ENCODE assay signal across 19 cellular contexts in genomic region chr18:58453913-58454317, GRCh38.
DNase-seq lines count a peak whose midpoint lies in the region; ATAC-seq and TF ChIP-seq lines count a peak whose summit lies in the region.
"Had no signal": no experiment of that assay in that cellular context is flagged by ENCODE, and none has a peak within 500 bp of the region (broad histone marks: within the 10 kb centered on the region; RNA-seq: fewer than 3 reads in every experiment).

No MANE protein-coding gene starts in this region.

- H3K4me3 ChIP-seq in choroid plexus epithelial cell (ENCODE audit: low read depth, low read length): no peak overlapping the region
- H3K4me3 ChIP-seq in right atrium auricular region: no peak overlapping the region
- H3K4me3 ChIP-seq in uterus: no peak overlapping the region
- H3K4me3 ChIP-seq: GM23248, PC-9, SJSA1 had no signal

- H3K9me3 ChIP-seq in right atrium auricular region (no peaks in the 10 kb centered on the region), uterus (no peaks in the 10 kb centered on the region)
- H3K9me3 ChIP-seq: SJSA1 had no signal

- no peaks in the 10 kb centered on the region for H3K36me3 ChIP-seq in right atrium auricular region
- H3K36me3 ChIP-seq in uterus: no peaks in the 10 kb centered on the region
- H3K36me3 ChIP-seq: SJSA1 had no signal

- ATAC-seq in Right ventricle myocardium inferior (peak; percentile 67), GM19035 (IDR thresholded peaks at IDR 0.05; ENCODE audit: unreplicated experiment) (no peak), GM19023 (IDR thresholded peaks at IDR 0.05; ENCODE audit: unreplicated experiment) (no peak), HG03442 (IDR thresholded peaks at IDR 0.05; ENCODE audit: unreplicated experiment) (no peak)

- H3K27me3 ChIP-seq in right atrium auricular region (no peaks in the 10 kb centered on the region), uterus (no peaks in the 10 kb centered on the region)
- H3K27me3 ChIP-seq: SJSA1 had no signal

- intact Hi-C loops in Right ventricle myocardium inferior (cut with DNase I) (loop anchor here (5.0 kb wide), 1 partner anchor 52 kb away; no protein-coding TSS in a partner anchor), cardiac septum (cut with DNase I) (no loop called here), uterus (cut with DNase I; ENCODE audit: low total_unique reads) (no loop called here)

- TF ChIP-seq CTCF in choroid plexus epithelial cell (conservative IDR thresholded peaks at IDR 0.05; ENCODE audit: low read depth, low read length): peak; percentile 0
- TF ChIP-seq CTCF in right atrium auricular region (IDR thresholded peaks at IDR 0.05): no peak
- no peak for TF ChIP-seq CTCF in uterus (IDR thresholded peaks at IDR 0.05)

- H3K4me1 ChIP-seq in right atrium auricular region (peaks cover 0 to 29% of the 10 kb centered on the region in 2 donors), uterus (no peaks in the 10 kb centered on the region)

- TF ChIP-seq POLR2A in uterus (IDR thresholded peaks at IDR 0.05): no peak

- peak overlapping the region; percentile 28 to 61 for H3K27ac ChIP-seq in right atrium auricular region
- no peak overlapping the region for H3K27ac ChIP-seq in uterus
- H3K27ac ChIP-seq: GM23248, PC-9, RWPE1, SJSA1 had no signal

- no peak for DNase-seq in Right ventricle myocardium inferior (ENCODE audit: missing footprints)
- DNase-seq in cardiac septum (ENCODE audit: low spot score): no peak
- no peak for DNase-seq in choroid plexus epithelial cell (ENCODE audit: low read depth)
- DNase-seq in right atrium auricular region (ENCODE audit: low spot score): no peak
- no peak for DNase-seq in uterus
- DNase-seq: 8988T, DMS79, GM23248, HCEC 1CT, KG1, NCI-H1436 treated with DMSO at 0.1 percent for 48 hours, NCI-H2029, NCI-H524, PC-9 had no signal

Comparison
In these comparisons a context has a peak if more than half of its experiments do, and no peak if none do; other contexts are left out.
1. H3K27ac ChIP-seq: peak in right atrium auricular region (2 of 2); none in uterus (0 of 2).